In genomic region chr1:109935451-109935900, GRCh38 we compare ENCODE assay signal across 1 cellular context.
TF ChIP-seq lines count a peak whose summit lies in the region.

No MANE protein-coding gene starts in this region.

TF ChIP-seq in liver, 16 proteins besides CTCF, POLR2A, EP300 and RAD21 (continued from another document):
- peak in 1 of 2 donors; percentile 72 for TF ChIP-seq EGR1 (IDR thresholded peaks at IDR 0.05; ENCODE audit: low read depth in 2 of 2)
